In genomic region chr12:56258068-56258819, GRCh38 we compare ENCODE assay signal across 8 cellular contexts. TPM values are rescaled to one million over a fixed set of nuclear protein-coding genes. Genes with fewer than 3 reads are reported as not detected.
DNase-seq lines count a peak whose midpoint lies in the region; ATAC-seq lines count a peak whose summit lies in the region.

Gene ANKRD52, minus strand, starts transcription at chr12:56258384. Its CDS starts 115 bp downstream, at chr12:56258269.

- no peaks in the 10 kb centered on the region for H3K9me3 Mint-ChIP-seq in CD8-positive, alpha-beta memory T cell

- ATAC-seq in GM19395 (IDR thresholded peaks at IDR 0.05; ENCODE audit: unreplicated experiment) (peak; percentile 84), HG03558 (IDR thresholded peaks at IDR 0.05; ENCODE audit: extremely low read depth, unreplicated experiment) (peak; percentile 86)

- peak within 1 kb of the TSS; percentile 90 to 95 (median 91) for H3K4me3 Mint-ChIP-seq in CD8-positive, alpha-beta memory T cell

- H3K9ac ChIP-seq in endocrine pancreas (ENCODE audit: control insufficient read depth, insufficient read depth, low read length) = peak within 1 kb of the TSS; percentile 68

- H3K36me3 ChIP-seq in CD8-positive, alpha-beta memory T cell (ENCODE audit: insufficient read depth, low read length) = peaks cover 16% of the 10 kb centered on the region
- H3K36me3 ChIP-seq in endocrine pancreas (ENCODE audit: control insufficient read depth, insufficient read depth, low read length) = no peaks in the 10 kb centered on the region

- POLR2A ChIA-PET in CD8-positive, alpha-beta memory T cell (lab: Charles Lee) = interaction anchor here (0.6 to 1.7 kb wide), 7 partner anchors 9 to 203 kb away, joined by 3 to 11 read pairs (median 5); partner anchors contain the start of genes CNPY2, COQ10A, RNF41 and ZC3H10

- H3K4me1 ChIP-seq in CD8-positive, alpha-beta memory T cell (ENCODE audit: insufficient read depth, low read length) = peaks cover 23% of the 10 kb centered on the region
- H3K4me1 ChIP-seq in endocrine pancreas (ENCODE audit: control insufficient read depth, insufficient read depth, low read length) = no peaks in the 10 kb centered on the region

- H3K36me3 Mint-ChIP-seq in CD8-positive, alpha-beta memory T cell = peaks cover 5 to 38% (median 10%) of the 10 kb centered on the region in 3 donors

- peaks cover 25 to 37% (median 29%) of the 10 kb centered on the region in 3 donors for H3K4me1 Mint-ChIP-seq in CD8-positive, alpha-beta memory T cell

- peak within 1 kb of the TSS; percentile 81 to 96 (median 92) for H3K27ac Mint-ChIP-seq in CD8-positive, alpha-beta memory T cell

- H3K9me3 ChIP-seq in CD8-positive, alpha-beta memory T cell (ENCODE audit: low read length) = no peaks in the 10 kb centered on the region
- H3K9me3 ChIP-seq in endocrine pancreas (ENCODE audit: control insufficient read depth, low read length) = no peaks in the 10 kb centered on the region

- DNase-seq in CD8-positive, alpha-beta memory T cell = peak; percentile 75 to 86 (median 83)
- DNase-seq in NCI-H82 treated with DMSO at 0.1 percent for 48 hours (lab: John Stamatoyannopoulos, UW; ENCODE audit: unreplicated experiment) (peak; percentile 44), mesenteric fat pad (ENCODE audit: low spot score) (peak; percentile 92)
- peak; percentile 35 to 50 for DNase-seq in activated CD8-positive, alpha-beta memory T cell treated with anti-CD3 and anti-CD28 coated beads for 4 hours (ENCODE audit: low read depth in 2 of 2)
- DNase-seq in stimulated activated CD8-positive, alpha-beta memory T cell treated with anti-CD3 and anti-CD28 coated beads, Interleukin-15, amount 100 ng/mL, for 1 hour (ENCODE audit: low read depth) = peak; percentile 44

- H3K27me3 ChIP-seq in CD8-positive, alpha-beta memory T cell (ENCODE audit: insufficient read depth, low read length, poor library complexity, severe bottlenecking) = no peaks in the 10 kb centered on the region
- no peaks in the 10 kb centered on the region for H3K27me3 ChIP-seq in endocrine pancreas (ENCODE audit: control insufficient read depth, insufficient read depth, low read length)

- H3K27me3 Mint-ChIP-seq in CD8-positive, alpha-beta memory T cell = no peaks in the 10 kb centered on the region

- H3K4me3 ChIP-seq in CD8-positive, alpha-beta memory T cell (ENCODE audit: low read length) = peak within 1 kb of the TSS; percentile 92
- peak within 1 kb of the TSS; percentile 63 for H3K4me3 ChIP-seq in endocrine pancreas (ENCODE audit: control insufficient read depth, insufficient read depth, low read length)

- peak within 1 kb of the TSS; percentile 86 for H3K27ac ChIP-seq in CD8-positive, alpha-beta memory T cell (ENCODE audit: low read depth, low read length)

- CTCF ChIA-PET in CD8-positive, alpha-beta memory T cell (lab: Charles Lee) = interaction anchor here (0.7 to 3.7 kb wide), 21 partner anchors 8 to 142 kb away, joined by 3 to 19 read pairs (median 4); partner anchors contain the start of genes COQ10A, RNF41, RPL41 and SMARCC2

RNA-seq across cellular contexts. Expression of gene ANKRD52, which starts in this region (rescaled TPM):
- total RNA-seq in CD8-positive, alpha-beta memory T cell = 10 to 100 TPM; 67.0 to 69.9 TPM
- polyA plus RNA-seq in CD8-positive, alpha-beta memory T cell = 16.1 TPM
- 46.8 TPM for total RNA-seq in mesenteric fat pad

Comparison
In these comparisons a context has a peak if more than half of its experiments do, and no peak if none do; other contexts are left out.
1. Peak in every context shown above with its lines: DNase-seq, ATAC-seq, H3K4me3 ChIP-seq and H3K27ac ChIP-seq.